Comparison of ENCODE assay signal across 13 cellular contexts in genomic region chr13:111976474-111977183, GRCh38.
"Had no signal": no experiment of that assay in that cellular context is flagged by ENCODE, and none has a peak within 500 bp of the region (broad histone marks: within the 10 kb centered on the region; RNA-seq: fewer than 3 reads in every experiment).

No MANE protein-coding gene starts in this region.

- ATAC-seq: activated T-helper 17 cell treated with anti-CD3 and anti-CD28 coated beads, Interleukin-2, amount 50 U/mL, for 72 hours; heart right ventricle; pancreas had no signal

- DNase-seq: activated CD4-positive, alpha-beta T cell treated with anti-CD3 and anti-CD28 coated beads, Interleukin-2, amount 10 ng/mL, durations not matched to agents 7 days and 5 days; activated CD4-positive, CD25-positive, alpha-beta regulatory T cell; activated CD8-positive, alpha-beta memory T cell treated with anti-CD3 and anti-CD28 coated beads for 24 hours; activated naive CD4-positive, alpha-beta T cell treated with anti-CD3 and anti-CD28 coated beads for 36 hours; caudate nucleus; effector CD4-positive, alpha-beta T cell; heart right ventricle; mesendoderm; pancreas; stimulated activated CD4-positive, alpha-beta T cell treated with anti-CD3 and anti-CD28 coated beads, Interleukin-15, amount 100 ng/mL, for 24 hours; stimulated activated CD4-positive, alpha-beta T cell treated with anti-CD3 and anti-CD28 coated beads, Interleukin-4, amount 100 ng/mL, for 24 hours; stomach had no signal
